In the genomic region with DNA sequence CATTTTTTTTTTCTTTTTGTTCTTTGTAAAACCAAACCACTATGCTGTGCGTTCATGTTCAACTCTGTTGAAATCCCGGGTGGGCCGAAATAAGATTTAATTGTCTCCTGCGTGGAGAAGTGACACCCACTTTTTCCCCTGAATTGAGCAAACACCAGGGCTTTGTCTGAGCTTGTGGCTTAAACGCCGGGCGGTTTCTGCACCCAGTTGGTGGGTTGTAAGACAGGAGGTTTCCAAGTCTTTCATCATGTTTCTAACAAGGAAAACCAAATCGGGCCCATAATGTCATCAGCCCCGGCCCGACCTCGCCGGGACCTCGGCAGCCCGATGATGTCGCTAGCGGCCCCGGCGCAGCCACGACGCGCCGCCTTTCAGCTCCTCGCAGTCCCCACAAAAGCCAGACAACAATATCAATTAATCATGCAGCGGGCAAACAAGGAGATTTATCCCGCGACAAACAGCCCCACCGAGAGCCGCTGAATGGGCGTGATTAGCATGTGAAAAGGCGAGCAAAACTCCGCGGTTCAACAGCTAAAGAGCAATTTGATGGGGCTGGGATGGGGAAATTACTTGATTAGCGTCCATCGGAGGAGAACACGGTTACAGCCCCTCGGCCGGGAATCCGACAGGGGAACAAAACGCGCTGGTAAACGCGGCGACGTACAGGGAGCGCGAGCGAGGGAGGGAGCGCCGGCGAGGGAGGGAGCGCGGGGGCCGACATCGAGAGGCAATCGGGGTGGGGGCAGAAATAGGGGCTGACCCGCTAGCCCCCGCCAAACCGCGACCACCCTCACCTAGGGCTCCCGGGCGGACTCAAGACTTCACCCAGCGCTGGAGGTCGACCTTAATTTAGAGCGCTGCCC, we compare ENCODE assay signal across 9 cellular contexts. TPM values are rescaled to one million over a fixed set of nuclear protein-coding genes. Genes with fewer than 3 reads are reported as not detected.
A peak's percentile ranks its signal among the peaks of the same experiment; 100 is the strongest.
DNase-seq lines count a peak whose midpoint lies in the region; ATAC-seq and TF ChIP-seq lines count a peak whose summit lies in the region.
"Had no signal": no experiment of that assay in that cellular context is flagged by ENCODE, and none has a peak within 500 bp of the region (broad histone marks: within the 10 kb centered on the region; RNA-seq: fewer than 3 reads in every experiment).

No MANE protein-coding gene starts in this region.

- H3K4me1 Mint-ChIP-seq in activated T-cell treated with anti-CD3 and anti-CD28 coated beads, Interleukin-2, amount 50 U/mL, for 4 hours (ENCODE audit: low read depth) = peaks cover 37% of the 10 kb centered on the region

- H3K4me3 ChIP-seq in MM.1S (ENCODE audit: low read length) (peak overlapping the region; percentile 71), iPS-18c (ENCODE audit: insufficient read depth, low read depth, low read length) (peak overlapping the region; percentile 51)

- H4K20me1 ChIP-seq in MM.1S (ENCODE audit: insufficient read depth, low read length) = no peaks in the 10 kb centered on the region

- no peaks in the 10 kb centered on the region for H3K9me2 ChIP-seq in MM.1S (replicated peaks; ENCODE audit: insufficient read depth, low read length)

- H3K36me3 ChIP-seq in MM.1S (replicated peaks; ENCODE audit: insufficient read depth, low read length) = no peaks in the 10 kb centered on the region

- H3K27me3 ChIP-seq in MM.1S (replicated peaks; ENCODE audit: insufficient read depth, low read length) = peaks cover 71% of the 10 kb centered on the region

- H3K4me3 Mint-ChIP-seq in activated T-cell treated with anti-CD3 and anti-CD28 coated beads, Interleukin-2, amount 50 U/mL, for 4 hours = peak overlapping the region; percentile 83

- no peaks in the 10 kb centered on the region for H3K4me1 ChIP-seq in MM.1S (ENCODE audit: low read length)

- no peaks in the 10 kb centered on the region for H3K79me2 ChIP-seq in MM.1S (ENCODE audit: low read length)

- peak overlapping the region; percentile 99 for H2AFZ ChIP-seq in MM.1S (ENCODE audit: low read length)

- no peaks in the 10 kb centered on the region for H3K36me3 Mint-ChIP-seq in activated T-cell treated with anti-CD3 and anti-CD28 coated beads, Interleukin-2, amount 50 U/mL, for 4 hours (ENCODE audit: insufficient read depth)

- H3F3A ChIP-seq in MM.1S (ENCODE audit: insufficient read depth, low read length) = no peaks in the 10 kb centered on the region

- no peaks in the 10 kb centered on the region for H3K9me3 ChIP-seq in MM.1S (replicated peaks; ENCODE audit: insufficient read depth, low read length)
- H3K9me3 ChIP-seq in iPS-18c (ENCODE audit: control insufficient read depth, insufficient read depth, low read length) = no peaks in the 10 kb centered on the region

- no peak overlapping the region for H3K27ac ChIP-seq in MM.1S (ENCODE audit: low read length)
- H3K27ac ChIP-seq: epithelial cell of prostate had no signal

- no peak for ATAC-seq in activated T-cell treated with anti-CD3 and anti-CD28 coated beads, Interleukin-2, amount 50 U/mL, for 4 hours
- ATAC-seq in HG03520 (IDR thresholded peaks at IDR 0.05; ENCODE audit: unreplicated experiment) = no peak

- peak overlapping the region; percentile 34; the same call in 1 of the 2 replicates for H3K9ac ChIP-seq in MM.1S (ENCODE audit: low read length)

- TF ChIP-seq CTCF in MM.1S (IDR thresholded peaks at IDR 0.05; ENCODE audit: low read length) = no peak

- DNase-seq in DMS153 (lab: John Stamatoyannopoulos, UW) = peak; percentile 39
- DNase-seq in MM.1S = no peak
- DNase-seq in activated T-cell treated with anti-CD3 and anti-CD28 coated beads, Interleukin-2, amount 50 U/mL, for 4 hours = no peak
- peak; percentile 59 for DNase-seq in stimulated activated CD8-positive, alpha-beta memory T cell treated with anti-CD3 and anti-CD28 coated beads, Interleukin-4, amount 100 ng/mL, for 48 hours
- DNase-seq in cerebellar nuclear complex (lab: John Stamatoyannopoulos, UW) = no peak
- DNase-seq in 8988T = no peak

- no peaks in the 10 kb centered on the region for H3K9me3 Mint-ChIP-seq in activated T-cell treated with anti-CD3 and anti-CD28 coated beads, Interleukin-2, amount 50 U/mL, for 4 hours

- peaks cover 88% of the 10 kb centered on the region for H3K27me3 Mint-ChIP-seq in activated T-cell treated with anti-CD3 and anti-CD28 coated beads, Interleukin-2, amount 50 U/mL, for 4 hours (ENCODE audit: low read depth)

- H3K4me2 ChIP-seq in MM.1S (ENCODE audit: low read depth, low read length) = peak overlapping the region; percentile 97

RNA-seq across cellular contexts. Expression of a gene that starts 5.3 kb away (rescaled TPM):
- total RNA-seq in activated T-cell treated with anti-CD3 and anti-CD28 coated beads, Interleukin-2, amount 50 U/mL, for 4 hours = not detected

RNA-seq across cellular contexts. Expression of a gene that starts 25.1 kb away (rescaled TPM):
- total RNA-seq in activated T-cell treated with anti-CD3 and anti-CD28 coated beads, Interleukin-2, amount 50 U/mL, for 4 hours = 1 to 10 TPM; 6.7 to 7.7 (median 6.9) TPM

Comparison
In these comparisons a context has a peak if more than half of its experiments do, and no peak if none do; other contexts are left out.
1. DNase-seq: peak in DMS153 (single experiment) and stimulated activated CD8-positive, alpha-beta memory T cell treated with anti-CD3 and anti-CD28 coated beads, Interleukin-4, amount 100 ng/mL, for 48 hours (single experiment); none in MM.1S (single experiment), activated T-cell treated with anti-CD3 and anti-CD28 coated beads, Interleukin-2, amount 50 U/mL, for 4 hours (single experiment), cerebellar nuclear complex (0 of 2) and 8988T (single experiment).